Comparison of ENCODE assay signal across 9 cellular contexts in genomic region chr9:90102292-90102901, GRCh38.
DNase-seq lines count a peak whose midpoint lies in the region; ATAC-seq and TF ChIP-seq lines count a peak whose summit lies in the region.
"Had no signal": no experiment of that assay in that cellular context is flagged by ENCODE, and none has a peak within 500 bp of the region (broad histone marks: within the 10 kb centered on the region; RNA-seq: fewer than 3 reads in every experiment).

No MANE protein-coding gene starts in this region.

- H3K27me3 ChIP-seq in lung (ENCODE audit: control insufficient read depth, insufficient read depth) = no peaks in the 10 kb centered on the region

- ATAC-seq in GM19395 (IDR thresholded peaks at IDR 0.05; ENCODE audit: unreplicated experiment) (peak; percentile 95), HG03460 (IDR thresholded peaks at IDR 0.05; ENCODE audit: unreplicated experiment) (peak; percentile 90), lung (ENCODE audit: insufficient read depth, low FRiP score) (peak; percentile 89)

- peak; percentile 84 for DNase-seq in CD14-positive monocyte (ENCODE audit: low spot score)
- DNase-seq in NCI-H526 (lab: John Stamatoyannopoulos, UW) = peak; percentile 79 to 86
- DNase-seq in activated CD4-positive, alpha-beta memory T cell treated with anti-CD3 and anti-CD28 coated beads for 36 hours = peak; percentile 87
- DNase-seq in ecto neural progenitor cell (ENCODE audit: low spot score) = peak; percentile 77
- peak; percentile 89 for DNase-seq in lung (ENCODE audit: low spot score)
- peak; percentile 37 for DNase-seq in stimulated activated CD8-positive, alpha-beta memory T cell treated with anti-CD3 and anti-CD28 coated beads, Interleukin-12 subunit alpha, Interleukin-12 subunit beta, amount 100 ng/mL, for 4 hours (ENCODE audit: low read depth)

- POLR2A ChIA-PET in activated CD4-positive, alpha-beta memory T cell treated with anti-CD3 and anti-CD28 coated beads for 36 hours (lab: Charles Lee) = no interaction called here

- peaks cover 0 to 6% (median 3%) of the 10 kb centered on the region in 3 donors for H3K27me3 Mint-ChIP-seq in CD14-positive monocyte (ENCODE audit: low read depth in 3 of 3)
- H3K27me3 Mint-ChIP-seq in activated CD4-positive, alpha-beta memory T cell treated with anti-CD3 and anti-CD28 coated beads for 36 hours = peaks cover 7% of the 10 kb centered on the region

- H3K4me1 Mint-ChIP-seq in CD14-positive monocyte = peaks cover 11% of the 10 kb centered on the region
- peaks cover 2% of the 10 kb centered on the region for H3K4me1 Mint-ChIP-seq in activated CD4-positive, alpha-beta memory T cell treated with anti-CD3 and anti-CD28 coated beads for 36 hours (ENCODE audit: low read depth)

- intact Hi-C loops in CD14-positive monocyte (cut with micrococcal nuclease) = loop anchor here (2.0 kb wide), 1 partner anchor 504 kb away; no protein-coding TSS in a partner anchor
- intact Hi-C loops in activated CD4-positive, alpha-beta memory T cell treated with anti-CD3 and anti-CD28 coated beads for 36 hours (cut with micrococcal nuclease) = loop anchor here (1.0 to 10.0 kb wide), 6 partner anchors 100 to 504 kb away; no protein-coding TSS in a partner anchor

- no peaks in the 10 kb centered on the region for H3K9me3 Mint-ChIP-seq in CD14-positive monocyte
- H3K9me3 Mint-ChIP-seq in activated CD4-positive, alpha-beta memory T cell treated with anti-CD3 and anti-CD28 coated beads for 36 hours = no peaks in the 10 kb centered on the region
- H3K9me3 Mint-ChIP-seq: IgD-negative memory B cell had no signal

- CTCF ChIA-PET in activated CD4-positive, alpha-beta memory T cell treated with anti-CD3 and anti-CD28 coated beads for 36 hours (lab: Charles Lee) = interaction anchor here (0.6 to 9.0 kb wide), 29 partner anchors 9 to 673 kb away, joined by 3 to 258 read pairs (median 3); partner anchors contain the start of gene GADD45G

- H3K4me3 Mint-ChIP-seq in CD14-positive monocyte = no peak overlapping the region
- H3K4me3 Mint-ChIP-seq in activated CD4-positive, alpha-beta memory T cell treated with anti-CD3 and anti-CD28 coated beads for 36 hours = no peak overlapping the region
- H3K4me3 Mint-ChIP-seq: IgD-negative memory B cell had no signal

- 17 to 19% methylated on average over 6 of the region's 6 CpGs for WGBS in lung, 2 donors

- no peaks in the 10 kb centered on the region for H3K9me3 ChIP-seq in lung (ENCODE audit: control insufficient read depth in 2 of 2, insufficient read depth in 1 of 2, low read length in 1 of 2)

- H3K4me1 ChIP-seq in lung (ENCODE audit: control insufficient read depth in 2 of 2, insufficient read depth in 2 of 2, low read length in 2 of 2) = peaks cover 0 to 1% of the 10 kb centered on the region in 2 donors

- H3K27ac ChIP-seq in lung (ENCODE audit: low read depth in 1 of 2, low read length in 1 of 2) = no peak overlapping the region

- peak; percentile 87 for TF ChIP-seq CTCF in CD14-positive monocyte (IDR thresholded peaks at IDR 0.05)
- TF ChIP-seq CTCF in lung (IDR thresholded peaks at IDR 0.05; ENCODE audit: control extremely low read depth, extremely low read depth) = peak; percentile 83

- H3K36me3 ChIP-seq in lung (ENCODE audit: control insufficient read depth in 2 of 2, insufficient read depth in 2 of 2, low read length in 2 of 2) = no peaks in the 10 kb centered on the region

- H3K4me3 ChIP-seq in lung = no peak overlapping the region

- no peak overlapping the region for H3K27ac Mint-ChIP-seq in CD14-positive monocyte
- no peak overlapping the region for H3K27ac Mint-ChIP-seq in activated CD4-positive, alpha-beta memory T cell treated with anti-CD3 and anti-CD28 coated beads for 36 hours
- H3K27ac Mint-ChIP-seq: IgD-negative memory B cell had no signal

- no peaks in the 10 kb centered on the region for H3K36me3 Mint-ChIP-seq in CD14-positive monocyte
- H3K36me3 Mint-ChIP-seq in activated CD4-positive, alpha-beta memory T cell treated with anti-CD3 and anti-CD28 coated beads for 36 hours = no peaks in the 10 kb centered on the region
- H3K36me3 Mint-ChIP-seq: IgD-negative memory B cell had no signal

Comparison
In these comparisons a context has a peak if more than half of its experiments do, and no peak if none do; other contexts are left out.
1. DNase-seq: peak in every context shown above with its lines; median percentile 89 in lung; 87 in activated CD4-positive, alpha-beta memory T cell treated with anti-CD3 and anti-CD28 coated beads for 36 hours; 84 in CD14-positive monocyte; 82 in NCI-H526; 77 in ecto neural progenitor cell; 37 in stimulated activated CD8-positive, alpha-beta memory T cell treated with anti-CD3 and anti-CD28 coated beads, Interleukin-12 subunit alpha, Interleukin-12 subunit beta, amount 100 ng/mL, for 4 hours.